ENCODE assay signal across 34 cellular contexts in the genomic region with DNA sequence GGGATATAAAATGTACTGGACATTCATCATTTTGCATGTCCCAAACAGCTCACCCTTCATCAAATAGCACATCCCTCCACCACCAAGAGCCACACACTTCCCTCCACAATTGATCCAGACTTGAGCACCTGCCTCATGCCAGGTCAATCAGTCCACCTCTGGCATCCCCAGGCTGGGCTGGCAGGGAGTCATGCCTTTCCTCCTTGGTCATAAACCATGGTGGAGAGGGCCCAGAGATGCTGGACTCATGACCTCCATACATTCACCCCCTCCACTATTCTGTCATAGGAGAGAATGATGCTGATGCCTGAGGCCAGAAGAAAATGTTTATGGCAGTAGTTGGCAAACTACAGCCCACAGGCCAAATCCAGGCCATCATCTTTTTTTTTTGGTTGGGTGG. TPM values are rescaled to one million over a fixed set of nuclear protein-coding genes. Genes with fewer than 3 reads are reported as not detected.
"Had no signal": no experiment of that assay in that cellular context is flagged by ENCODE, and none has a peak within 500 bp of the region (broad histone marks: within the 10 kb centered on the region; RNA-seq: fewer than 3 reads in every experiment).

No MANE protein-coding gene starts in this region.

- H3K27me3 ChIP-seq: right lobe of liver, stomach, testis, thyroid gland, transverse colon, upper lobe of left lung, vagina had no signal

- H3K4me1 ChIP-seq: parathyroid adenoma, psoas muscle, right lobe of liver, testis, thyroid gland, upper lobe of left lung had no signal

- H3K4me3 Mint-ChIP-seq: immature natural killer cell; natural killer cell treated with Interleukin-12 subunit alpha and Interleukin-12 subunit beta and Interleukin-15 and Interleukin-18, amount 100 ng/mL, for 72 hours; stimulated activated memory B cell treated with anti-CD40 and anti-IgM and Interleukin-4, amounts not matched to agents 10 μg/mL and 1 μg/mL and 100 μg/mL, for 72 hours had no signal

- H3K36me3 ChIP-seq: left ventricle myocardium inferior, right lobe of liver, stomach, thyroid gland, transverse colon, upper lobe of left lung, vagina had no signal

- DNase-seq: hypothalamus; immature natural killer cell; left ventricle myocardium inferior; mesendoderm; midbrain; mucosa of descending colon; occipital lobe; psoas muscle; right lobe of liver; stimulated activated CD4-positive, alpha-beta T cell treated with anti-CD3 and anti-CD28 coated beads, Interleukin-1b, Interleukin-23, amount 100 ng/mL, for 48 hours; stimulated activated CD4-positive, alpha-beta T cell treated with anti-CD3 and anti-CD28 coated beads, Interleukin-2, amount 100 ng/mL, for 48 hours; stimulated activated CD4-positive, alpha-beta T cell treated with anti-CD3 and anti-CD28 coated beads, Interleukin-4, amount 100 ng/mL, for 4 hours; stimulated activated CD8-positive, alpha-beta memory T cell treated with anti-CD3 and anti-CD28 coated beads, Interleukin-4, amount 100 ng/mL, for 48 hours; stimulated activated naive CD8-positive, alpha-beta T cell treated with anti-CD3 and anti-CD28 coated beads, Interleukin-15, Interleukin-2, amounts not matched to agents 100 U/mL and 50 U/mL, for 24 hours; stomach; testis; thyroid gland; transverse colon; upper lobe of left lung had no signal

- H3K27ac ChIP-seq: left ventricle myocardium inferior, parathyroid adenoma, psoas muscle, right lobe of liver, stomach, testis, thyroid gland, transverse colon, upper lobe of left lung, vagina had no signal

- H3K36me3 Mint-ChIP-seq: immature natural killer cell; naive thymus-derived CD4-positive, alpha-beta T cell; natural killer cell treated with Interleukin-12 subunit alpha and Interleukin-12 subunit beta and Interleukin-15 and Interleukin-18, amount 100 ng/mL, for 72 hours; stimulated activated memory B cell treated with anti-CD40 and anti-IgM and Interleukin-4, amounts not matched to agents 10 μg/mL and 1 μg/mL and 100 μg/mL, for 72 hours had no signal

- H3K9me3 ChIP-seq: left ventricle myocardium inferior, mucosa of descending colon, psoas muscle, right lobe of liver, stomach, testis, thyroid gland, transverse colon, upper lobe of left lung, vagina had no signal

- H3K4me2 ChIP-seq: smooth muscle cell had no signal

- ATAC-seq: naive thymus-derived CD4-positive, alpha-beta T cell; natural killer cell treated with Interleukin-12 subunit alpha and Interleukin-12 subunit beta and Interleukin-15 and Interleukin-18, amount 100 ng/mL, for 72 hours; psoas muscle; right lobe of liver; stimulated activated memory B cell treated with anti-CD40 and anti-IgM and Interleukin-4, amounts not matched to agents 10 μg/mL and 1 μg/mL and 100 μg/mL, for 72 hours; stimulated activated naive CD8-positive, alpha-beta T cell treated with anti-CD3 and anti-CD28 coated beads, Interleukin-15, Interleukin-2, amounts not matched to agents 100 U/mL and 50 U/mL, for 24 hours had no signal

- H3K27ac Mint-ChIP-seq: immature natural killer cell; natural killer cell treated with Interleukin-12 subunit alpha and Interleukin-12 subunit beta and Interleukin-15 and Interleukin-18, amount 100 ng/mL, for 72 hours; stimulated activated memory B cell treated with anti-CD40 and anti-IgM and Interleukin-4, amounts not matched to agents 10 μg/mL and 1 μg/mL and 100 μg/mL, for 72 hours had no signal

- H2AFZ ChIP-seq: parathyroid adenoma had no signal

- H3K4me3 ChIP-seq: left ventricle myocardium inferior, lung, mucosa of descending colon, psoas muscle, right lobe of liver, smooth muscle cell, stomach, testis, thyroid gland, transverse colon, upper lobe of left lung, vagina had no signal

- H3K9me3 Mint-ChIP-seq: immature natural killer cell; naive thymus-derived CD4-positive, alpha-beta T cell; natural killer cell treated with Interleukin-12 subunit alpha and Interleukin-12 subunit beta and Interleukin-15 and Interleukin-18, amount 100 ng/mL, for 72 hours; stimulated activated memory B cell treated with anti-CD40 and anti-IgM and Interleukin-4, amounts not matched to agents 10 μg/mL and 1 μg/mL and 100 μg/mL, for 72 hours had no signal

- H3K9ac ChIP-seq: parathyroid adenoma had no signal

RNA-seq across cellular contexts. Expression of a gene that starts 16.1 kb away (rescaled TPM):
- total RNA-seq: kidney epithelial cell; myocyte; natural killer cell treated with Interleukin-12 subunit alpha and Interleukin-12 subunit beta and Interleukin-15 and Interleukin-18, amount 100 ng/mL, for 72 hours; osteocyte; right lobe of liver had no signal
- polyA plus RNA-seq: immature natural killer cell had no signal

RNA-seq across cellular contexts. Expression of a gene that starts 38.4 kb away (rescaled TPM):
- total RNA-seq: kidney epithelial cell; left ventricle myocardium inferior; lower leg skin; lung; mucosa of descending colon; myocyte; naive thymus-derived CD4-positive, alpha-beta T cell; natural killer cell treated with Interleukin-12 subunit alpha and Interleukin-12 subunit beta and Interleukin-15 and Interleukin-18, amount 100 ng/mL, for 72 hours; occipital lobe; osteocyte; posterior vena cava; psoas muscle; skeletal muscle tissue; smooth muscle cell; stomach; thyroid gland; transverse colon; upper lobe of left lung; urinary bladder; vagina had no signal
- polyA plus RNA-seq: immature natural killer cell; lung; naive thymus-derived CD4-positive, alpha-beta T cell; neural cell; psoas muscle; smooth muscle cell; stomach; urinary bladder had no signal
